8 cellular contexts compared by ENCODE assay signal in genomic region chr19:56765107-56765506, GRCh38.
DNase-seq lines count a peak whose midpoint lies in the region; ATAC-seq, FAIRE-seq and TF ChIP-seq lines count a peak whose summit lies in the region.

No MANE protein-coding gene starts in this region.

- intact Hi-C loops in A673 (cut with micrococcal nuclease; ENCODE audit: unreplicated experiment) = no loop called here

- H3K4me1 ChIP-seq in A673 (ENCODE audit: insufficient read depth, low read length, poor library complexity, severe bottlenecking) = no peaks in the 10 kb centered on the region
- no peaks in the 10 kb centered on the region for H3K4me1 ChIP-seq in osteoblast (ENCODE audit: insufficient read depth, low read length)

- H3K9me3 ChIP-seq in A673 (ENCODE audit: low read depth, low read length, poor library complexity, severe bottlenecking) (peaks cover 17% of the 10 kb centered on the region), T-helper 17 cell (ENCODE audit: control insufficient read depth, low read length, poor library complexity, severe bottlenecking) (peaks cover 4% of the 10 kb centered on the region), osteoblast (ENCODE audit: low read depth, low read length) (peaks cover 2% of the 10 kb centered on the region)

- CTCF ChIA-PET in A673 (lab: Charles Lee) = interaction anchor here (0.6 kb wide), 1 partner anchor 10 kb away, joined by 3 read pairs; no protein-coding TSS in a partner anchor

- H3K4me3 ChIP-seq in A673 (ENCODE audit: low read depth, low read length, poor library complexity, severe bottlenecking) (peak overlapping the region; percentile 39), osteoblast (ENCODE audit: insufficient read depth, low read length) (no peak overlapping the region)

- POLR2A ChIA-PET in A673 (lab: Charles Lee; ENCODE audit: low non-redundant PET) = interaction anchor here (0.5 kb wide), 1 partner anchor 533 kb away, joined by 3 read pairs; no protein-coding TSS in a partner anchor

- no peak for FAIRE-seq in frontal cortex (lab: Jason Lieb, UNC)

- H4K20me1 ChIP-seq in osteoblast (ENCODE audit: insufficient read depth, low read length) = no peaks in the 10 kb centered on the region

- TF ChIP-seq CTCF in A673 (conservative IDR thresholded peaks at IDR 0.05; ENCODE audit: low read depth, low read length) = no peak
- no peak for TF ChIP-seq CTCF in osteoblast (IDR thresholded peaks at IDR 0.05; ENCODE audit: extremely low read depth, low read depth, low read length)

- no TSS peak for BruUV-seq in A673 (replicated peaks; lab: Mats Ljungman, UMichigan)

- no peak overlapping the region for H3K27ac Mint-ChIP-seq in T-helper 17 cell

- H3K36me3 ChIP-seq in A673 (ENCODE audit: insufficient read depth, low read length, poor library complexity, severe bottlenecking) = no peaks in the 10 kb centered on the region
- H3K36me3 ChIP-seq in osteoblast (ENCODE audit: insufficient read depth, low read length) = no peaks in the 10 kb centered on the region

- DNase-seq in A673 (ENCODE audit: low spot score) (peak; percentile 81), T-helper 17 cell (no peak), frontal cortex (ENCODE audit: low spot score in 2 of 2) (peak; percentile 63 to 83), osteoblast (ENCODE audit: insufficient read length, low spot score, missing footprints) (no peak)

- no peak overlapping the region for H3K4me2 ChIP-seq in osteoblast (ENCODE audit: insufficient read depth, low read length)

- peak overlapping the region; percentile 63 for H3K4me3 Mint-ChIP-seq in T-helper 17 cell

- no peaks in the 10 kb centered on the region for H3K27me3 ChIP-seq in A673 (replicated peaks; ENCODE audit: insufficient read depth, low read depth, low read length, poor library complexity)
- H3K27me3 ChIP-seq in osteoblast (ENCODE audit: insufficient read depth, low read length) = no peaks in the 10 kb centered on the region

- no peaks in the 10 kb centered on the region for H3K79me2 ChIP-seq in osteoblast (ENCODE audit: insufficient read depth, low read length)

- H3K4me1 Mint-ChIP-seq in T-helper 17 cell = no peaks in the 10 kb centered on the region

- H3K27ac ChIP-seq in A673 (ENCODE audit: low read depth, low read length, poor library complexity, severe bottlenecking) (no peak overlapping the region), osteoblast (ENCODE audit: low read depth, low read length) (no peak overlapping the region)

- no peaks in the 10 kb centered on the region for H3K27me3 Mint-ChIP-seq in T-helper 17 cell

- peaks cover 3% of the 10 kb centered on the region for H3K36me3 Mint-ChIP-seq in T-helper 17 cell (ENCODE audit: low read depth)

- H2AFZ ChIP-seq in osteoblast (ENCODE audit: low read length) = peak overlapping the region; percentile 62

- ATAC-seq in T-helper 17 cell = no peak
- no peak for ATAC-seq in GM21390 (IDR thresholded peaks at IDR 0.05; ENCODE audit: unreplicated experiment)
- no peak for ATAC-seq in HG02981 (IDR thresholded peaks at IDR 0.05; ENCODE audit: unreplicated experiment)
- no peak for ATAC-seq in HG02588 (IDR thresholded peaks at IDR 0.05; ENCODE audit: unreplicated experiment)
- no peak for ATAC-seq in HG03442 (IDR thresholded peaks at IDR 0.05; ENCODE audit: unreplicated experiment)

Comparison
In these comparisons a context has a peak if more than half of its experiments do, and no peak if none do; other contexts are left out.
1. DNase-seq: peak in A673 (single experiment) and frontal cortex (2 of 2); none in T-helper 17 cell (0 of 3) and osteoblast (single experiment).